ENCODE assay signal across 8 cellular contexts in the genomic region with DNA sequence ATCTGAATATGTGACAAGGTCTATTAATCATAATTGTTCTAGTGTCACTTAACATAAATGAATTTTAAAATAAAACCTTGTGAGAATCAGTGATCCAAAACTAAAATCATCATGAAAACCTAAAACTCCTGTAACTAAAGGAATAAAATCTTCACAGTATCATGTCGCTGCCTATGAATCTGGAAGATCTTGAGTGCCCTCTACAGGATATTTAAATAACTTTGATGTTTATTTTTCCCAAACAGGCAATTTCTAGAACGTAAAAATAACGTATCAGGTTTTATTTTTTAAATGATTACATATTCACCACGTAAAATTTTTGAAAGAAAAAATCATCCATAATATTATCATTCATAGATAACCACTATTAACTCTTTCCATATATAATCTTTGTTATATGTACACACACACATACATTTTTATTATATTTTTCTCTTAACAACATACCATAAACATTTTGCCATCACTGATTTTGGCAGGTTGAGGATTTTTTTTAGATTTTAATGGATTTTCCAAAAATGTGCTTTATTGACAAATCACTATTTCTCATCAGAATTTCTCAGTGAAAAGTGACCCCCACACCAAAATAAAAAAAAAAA.
A peak's percentile ranks its signal among the peaks of the same experiment; 100 is the strongest.
DNase-seq lines count a peak whose midpoint lies in the region; ATAC-seq and TF ChIP-seq lines count a peak whose summit lies in the region.

No MANE protein-coding gene starts in this region.

- no TSS peak for BruUV-seq in PC-9 (replicated peaks; lab: Mats Ljungman, UMichigan)
- BruUV-seq in Calu3 (replicated peaks; lab: Mats Ljungman, UMichigan): no TSS peak

- no peaks in the 10 kb centered on the region for H3K9me2 ChIP-seq in PC-9 (ENCODE audit: insufficient read depth)

- H4K20me1 ChIP-seq in PC-9 (ENCODE audit: insufficient read depth): no peaks in the 10 kb centered on the region; the same call in 1 of the 2 replicates

- no peaks in the 10 kb centered on the region for H3K36me3 Mint-ChIP-seq in effector memory CD8-positive, alpha-beta T cell (ENCODE audit: insufficient read depth)
- no peaks in the 10 kb centered on the region for H3K36me3 Mint-ChIP-seq in Calu3 (ENCODE audit: insufficient read depth, unreplicated experiment)

- intact Hi-C loops in PC-9 (cut with micrococcal nuclease; ENCODE audit: unreplicated experiment): loop anchor here (1.0 to 10.0 kb wide), 3 partner anchors 181 to 540 kb away; no protein-coding TSS in a partner anchor
- intact Hi-C loops in esophagus squamous epithelium (cut with DNase I): no loop called here
- intact Hi-C loops in Calu3 (cut with micrococcal nuclease; ENCODE audit: unreplicated experiment): loop anchor here (2.0 to 10.0 kb wide), 4 partner anchors 181 to 539 kb away; no protein-coding TSS in a partner anchor

- no peaks in the 10 kb centered on the region for H3K9me3 Mint-ChIP-seq in effector memory CD8-positive, alpha-beta T cell
- H3K9me3 Mint-ChIP-seq in Calu3 (ENCODE audit: low read depth, unreplicated experiment): no peaks in the 10 kb centered on the region

- no peaks in the 10 kb centered on the region for H3K4me1 Mint-ChIP-seq in effector memory CD8-positive, alpha-beta T cell (ENCODE audit: low read depth in 2 of 2)
- no peaks in the 10 kb centered on the region for H3K4me1 Mint-ChIP-seq in Calu3 (ENCODE audit: low read depth, unreplicated experiment)

- H3K79me2 ChIP-seq in PC-9 (ENCODE audit: low read depth): no peaks in the 10 kb centered on the region

- no peak for TF ChIP-seq POLR2A in esophagus squamous epithelium (IDR thresholded peaks at IDR 0.05)

- no peaks in the 10 kb centered on the region for H3F3A ChIP-seq in PC-9 (ENCODE audit: insufficient read depth, low read depth)

- no peaks in the 10 kb centered on the region for H3K36me3 ChIP-seq in PC-9 (ENCODE audit: low read depth)
- H3K36me3 ChIP-seq in esophagus squamous epithelium: no peaks in the 10 kb centered on the region
- H3K36me3 ChIP-seq in skeletal muscle satellite cell (ENCODE audit: insufficient read depth, low read length): no peaks in the 10 kb centered on the region

- 2 to 3% methylated on average over 4 of the region's 4 CpGs for WGBS in esophagus squamous epithelium, 2 donors

- no peak overlapping the region for H3K27ac Mint-ChIP-seq in effector memory CD8-positive, alpha-beta T cell
- no peak overlapping the region for H3K27ac Mint-ChIP-seq in Calu3 (ENCODE audit: unreplicated experiment)

- H3K4me2 ChIP-seq in PC-9: no peak overlapping the region
- no peak overlapping the region for H3K4me2 ChIP-seq in skeletal muscle satellite cell (ENCODE audit: low read length)

- no peaks in the 10 kb centered on the region for H3K9me3 ChIP-seq in PC-9 (ENCODE audit: insufficient read depth, low read depth)
- H3K9me3 ChIP-seq in esophagus squamous epithelium: no peaks in the 10 kb centered on the region
- no peaks in the 10 kb centered on the region for H3K9me3 ChIP-seq in skeletal muscle satellite cell (replicated peaks; ENCODE audit: low read length)

- H3K4me1 ChIP-seq in PC-9 (replicated peaks; ENCODE audit: insufficient read depth) (no peaks in the 10 kb centered on the region), esophagus squamous epithelium (no peaks in the 10 kb centered on the region), skeletal muscle satellite cell (ENCODE audit: control insufficient read depth, insufficient read depth, low read length) (no peaks in the 10 kb centered on the region)

- no peak overlapping the region for H3K4me3 Mint-ChIP-seq in effector memory CD8-positive, alpha-beta T cell
- H3K4me3 Mint-ChIP-seq in Calu3 (ENCODE audit: low read depth, unreplicated experiment): no peak overlapping the region

- ATAC-seq in HG02885 (IDR thresholded peaks at IDR 0.05; ENCODE audit: poor library complexity, unreplicated experiment) (peak; percentile 58), HG02884 (IDR thresholded peaks at IDR 0.05; ENCODE audit: unreplicated experiment) (no peak)
- no peak for ATAC-seq in effector memory CD8-positive, alpha-beta T cell (replicated peaks)

- POLR2A ChIA-PET in PC-9 (lab: Charles Lee; ENCODE audit: unreplicated experiment): no interaction called here

- peak; percentile 80 for TF ChIP-seq CTCF in PC-9 (conservative IDR thresholded peaks at IDR 0.05)
- peak in 4 of 6 experiments; percentile 28 to 56 (median 39) for TF ChIP-seq CTCF in esophagus squamous epithelium (IDR thresholded peaks at IDR 0.05)
- TF ChIP-seq CTCF in Calu3 (IDR thresholded peaks at IDR 0.05; ENCODE audit: unreplicated experiment): no peak

- H3K27me3 ChIP-seq in PC-9 (ENCODE audit: insufficient read depth, low read depth): no peaks in the 10 kb centered on the region
- peaks cover 0 to 3% (median 0%) of the 10 kb centered on the region in 4 donors for H3K27me3 ChIP-seq in esophagus squamous epithelium
- H3K27me3 ChIP-seq in skeletal muscle satellite cell (ENCODE audit: control insufficient read depth, insufficient read depth, low read length): peaks cover 3% of the 10 kb centered on the region

- no peak overlapping the region for H2AFZ ChIP-seq in PC-9

- H3K27ac ChIP-seq in PC-9 (no peak overlapping the region), esophagus squamous epithelium (no peak overlapping the region)

- peaks cover 15 to 35% of the 10 kb centered on the region in 2 donors for H3K27me3 Mint-ChIP-seq in effector memory CD8-positive, alpha-beta T cell
- H3K27me3 Mint-ChIP-seq in Calu3 (ENCODE audit: unreplicated experiment): peaks cover 9% of the 10 kb centered on the region

- peak overlapping the region; percentile 21 for H3K9ac ChIP-seq in skeletal muscle satellite cell (ENCODE audit: low read depth, low read length)

- CTCF ChIA-PET in PC-9 (lab: Charles Lee): no interaction called here
- CTCF ChIA-PET in Calu3 (lab: Charles Lee): interaction anchor here (0.6 kb wide), 1 partner anchor 280 kb away, joined by 3 read pairs; no protein-coding TSS in a partner anchor

- peak; percentile 65 for DNase-seq in DMS53 treated with DMSO at 0.1 percent for 48 hours (lab: John Stamatoyannopoulos, UW; ENCODE audit: unreplicated experiment)
- DNase-seq in PC-9: no peak
- no peak for DNase-seq in esophagus squamous epithelium (lab: John Stamatoyannopoulos, UW)
- DNase-seq in effector memory CD8-positive, alpha-beta T cell: no peak
- no peak for DNase-seq in Calu3

- H3K4me3 ChIP-seq in PC-9 (no peak overlapping the region), esophagus squamous epithelium (no peak overlapping the region), skeletal muscle satellite cell (ENCODE audit: low read length) (no peak overlapping the region)
